ENCODE assay signal across 26 cellular contexts in genomic region chr3:197550489-197550888, GRCh38. TPM values are rescaled to one million over a fixed set of nuclear protein-coding genes. Genes with fewer than 3 reads are reported as not detected.
DNase-seq lines count a peak whose midpoint lies in the region; TF ChIP-seq lines count a peak whose summit lies in the region.
"Had no signal": no experiment of that assay in that cellular context is flagged by ENCODE, and none has a peak within 500 bp of the region (broad histone marks: within the 10 kb centered on the region; RNA-seq: fewer than 3 reads in every experiment).

No MANE protein-coding gene starts in this region.

- no peaks in the 10 kb centered on the region for H3K9me2 ChIP-seq in OCI-LY1 (ENCODE audit: low read depth, low read length)

- no peaks in the 10 kb centered on the region for H4K20me1 ChIP-seq in OCI-LY1 (ENCODE audit: insufficient read depth, low read length)

- DNase-seq in left ventricle myocardium inferior, result no peak
- DNase-seq in cardiac septum (ENCODE audit: low spot score), result no peak
- no peak for DNase-seq in AML-193 (lab: John Stamatoyannopoulos, UW)
- DNase-seq in BE2C, result no peak
- DNase-seq in NCI-H2171 treated with DMSO at 0.1 percent for 48 hours (lab: John Stamatoyannopoulos, UW), result no peak
- DNase-seq: 8988T; activated CD4-positive, alpha-beta T cell treated with anti-CD3 and anti-CD28 coated beads for 36 hours; activated naive CD4-positive, alpha-beta T cell treated with anti-CD3 and anti-CD28 coated beads, Interleukin-2, amount 50 U/mL, for 16 hours; amniotic stem cell; brain microvascular endothelial cell; CD4-positive, alpha-beta T cell; foreskin melanocyte; immature natural killer cell; left colon; NCI-H1092; NCI-H187; NCI-H526; right cardiac atrium; spleen; stimulated activated CD8-positive, alpha-beta memory T cell treated with anti-CD3 and anti-CD28 coated beads, Interleukin-4, amount 100 ng/mL, for 48 hours; T-helper 2 cell; testis had no signal

- no peaks in the 10 kb centered on the region for H3K27me3 ChIP-seq in left ventricle myocardium inferior (ENCODE audit: low read depth)
- no peaks in the 10 kb centered on the region for H3K27me3 ChIP-seq in OCI-LY1 (ENCODE audit: insufficient read depth, low read length)
- H3K27me3 ChIP-seq in iPS-18a (ENCODE audit: control insufficient read depth, insufficient read depth, low read length), result no peaks in the 10 kb centered on the region
- H3K27me3 ChIP-seq in skeletal muscle tissue (ENCODE audit: control insufficient read depth in 3 of 3, insufficient read depth in 3 of 3, low read length in 3 of 3), result no peaks in the 10 kb centered on the region
- no peaks in the 10 kb centered on the region for H3K27me3 ChIP-seq in BE2C
- H3K27me3 ChIP-seq: brain microvascular endothelial cell, neutrophil, spleen, testis had no signal

- no peak overlapping the region for H3K9ac ChIP-seq in OCI-LY1 (ENCODE audit: low read length)
- H3K9ac ChIP-seq in iPS-18a (ENCODE audit: low read length), result no peak overlapping the region
- no peak overlapping the region for H3K9ac ChIP-seq in skeletal muscle tissue (ENCODE audit: low read depth in 1 of 3, low read length in 3 of 3)

- intact Hi-C loops in left ventricle myocardium inferior (cut with micrococcal nuclease), result no loop called here
- intact Hi-C loops in cardiac septum (cut with DNase I), result no loop called here

- H3K36me3 ChIP-seq in left ventricle myocardium inferior (no peaks in the 10 kb centered on the region), OCI-LY1 (ENCODE audit: insufficient read depth, low read length) (peaks cover 27% of the 10 kb centered on the region; the same call in 1 of the 2 replicates), iPS-18a (ENCODE audit: control insufficient read depth, low read depth, low read length) (no peaks in the 10 kb centered on the region), skeletal muscle tissue (ENCODE audit: control insufficient read depth in 3 of 3, insufficient read depth in 3 of 3, low read length in 3 of 3) (no peaks in the 10 kb centered on the region), BE2C (peaks cover 3% of the 10 kb centered on the region; the same call in 1 of the 2 replicates)
- H3K36me3 ChIP-seq: brain microvascular endothelial cell had no signal

- H3K4me3 ChIP-seq in left ventricle myocardium inferior (no peak overlapping the region), OCI-LY1 (ENCODE audit: low read depth, low read length, poor library complexity, severe bottlenecking) (no peak overlapping the region), iPS-18a (ENCODE audit: low read length) (peak overlapping the region; percentile 14), skeletal muscle tissue (ENCODE audit: low read length in 3 of 3) (peak overlapping the region in 2 of 3 donors; percentile 4 to 60), BE2C (ENCODE audit: low read depth, low read length) (no peak overlapping the region)
- H3K4me3 ChIP-seq: spleen, testis had no signal

- peaks cover 30% of the 10 kb centered on the region for H3K4me1 ChIP-seq in left ventricle myocardium inferior
- peaks cover 30% of the 10 kb centered on the region for H3K4me1 ChIP-seq in OCI-LY1 (ENCODE audit: insufficient read depth, low read length, severe bottlenecking)
- H3K4me1 ChIP-seq in iPS-18a (ENCODE audit: control insufficient read depth, low read depth, low read length), result peaks cover 37% of the 10 kb centered on the region
- peaks cover 15 to 43% (median 32%) of the 10 kb centered on the region in 3 donors for H3K4me1 ChIP-seq in skeletal muscle tissue (ENCODE audit: control insufficient read depth in 3 of 3, insufficient read depth in 3 of 3, low read length in 3 of 3)
- peaks cover 5% of the 10 kb centered on the region for H3K4me1 ChIP-seq in BE2C

- H3K4me2 ChIP-seq in OCI-LY1 (ENCODE audit: low read length), result peak overlapping the region; percentile 5; the same call in 1 of the 2 replicates

- no peaks in the 10 kb centered on the region for H3K9me3 ChIP-seq in left ventricle myocardium inferior (replicated peaks)
- no peaks in the 10 kb centered on the region for H3K9me3 ChIP-seq in OCI-LY1 (ENCODE audit: low read length)
- H3K9me3 ChIP-seq in iPS-18a (ENCODE audit: control insufficient read depth, low read depth, low read length), result no peaks in the 10 kb centered on the region
- no peaks in the 10 kb centered on the region for H3K9me3 ChIP-seq in skeletal muscle tissue (ENCODE audit: control insufficient read depth in 3 of 3, low read length in 3 of 3)
- no peaks in the 10 kb centered on the region for H3K9me3 ChIP-seq in BE2C
- H3K9me3 ChIP-seq: neutrophil, spleen, testis had no signal

- H3F3A ChIP-seq in OCI-LY1 (ENCODE audit: insufficient read depth, low read length), result no peaks in the 10 kb centered on the region

- H2AFZ ChIP-seq in OCI-LY1 (ENCODE audit: low read length), result no peak overlapping the region

- no peak for TF ChIP-seq CTCF in left ventricle myocardium inferior (IDR thresholded peaks at IDR 0.05; ENCODE audit: borderline replicate concordance)
- no peak for TF ChIP-seq CTCF in OCI-LY1 (IDR thresholded peaks at IDR 0.05; ENCODE audit: low read length)
- TF ChIP-seq CTCF in BE2C (IDR thresholded peaks at IDR 0.05; ENCODE audit: low read depth, low read length), result no peak

- H3K79me2 ChIP-seq in OCI-LY1 (ENCODE audit: insufficient read depth, low read length), result 0 out of 2 replicates have a peak, but pooled peaks cover 5% of the 10 kb centered on the region

- peak overlapping the region; percentile 64 for H3K27ac ChIP-seq in left ventricle myocardium inferior (replicated peaks)
- no peak overlapping the region for H3K27ac ChIP-seq in OCI-LY1 (ENCODE audit: low read depth, low read length, poor library complexity, severe bottlenecking)
- H3K27ac ChIP-seq in iPS-18a (ENCODE audit: low read length), result no peak overlapping the region
- H3K27ac ChIP-seq in skeletal muscle tissue (ENCODE audit: low read depth, low read length), result no peak overlapping the region
- H3K27ac ChIP-seq: brain microvascular endothelial cell, neutrophil, spleen, testis had no signal

RNA-seq across cellular contexts. Expression of gene BDH1, which starts 5.3 kb away (rescaled TPM):
- total RNA-seq in left ventricle myocardium inferior (90.0 TPM), cardiac septum (61.4 TPM), skeletal muscle tissue (2.6 TPM)
- polyA plus RNA-seq in BE2C (2012; ENCODE audit: insufficient read depth, insufficient read length, low read depth), result 19.5 TPM

Comparison
In these comparisons a context has a peak if more than half of its experiments do, and no peak if none do; other contexts are left out.
1. H3K4me3 ChIP-seq: peak in iPS-18a (single experiment) and skeletal muscle tissue (2 of 3); none in left ventricle myocardium inferior (single experiment), OCI-LY1 (single experiment) and BE2C (single experiment).
2. RNA of gene BDH1, which starts 5.3 kb away (total RNA-seq): 90.0 TPM in left ventricle myocardium inferior (single experiment) and 61.4 TPM in cardiac septum (single experiment); 2.6 TPM in skeletal muscle tissue (single experiment); every median in the first group is over 10 times any median in the second.